In genomic region chr7:151246161-151247015, GRCh38 we compare ENCODE assay signal across 10 cellular contexts. TPM values are rescaled to one million over a fixed set of nuclear protein-coding genes. Genes with fewer than 3 reads are reported as not detected.
DNase-seq lines count a peak whose midpoint lies in the region; ATAC-seq and TF ChIP-seq lines count a peak whose summit lies in the region.
"Had no signal": no experiment of that assay in that cellular context is flagged by ENCODE, and none has a peak within 500 bp of the region (broad histone marks: within the 10 kb centered on the region; RNA-seq: fewer than 3 reads in every experiment).

No MANE protein-coding gene starts in this region.

- no peak overlapping the region for H3K4me3 ChIP-seq in CD4-positive, alpha-beta memory T cell (ENCODE audit: low read length in 2 of 2)

- peak in 1 of 5 donors; percentile 31 for DNase-seq in CD4-positive, alpha-beta memory T cell
- DNase-seq in LHCN-M2 (ENCODE audit: low read depth) (peak; percentile 74), foreskin keratinocyte (no peak), posterior vena cava (ENCODE audit: low spot score) (peak; percentile 77), iPS-NIHi7 (ENCODE audit: extremely low spot score) (no peak), globus pallidus (ENCODE audit: low spot score) (no peak)

- H3K36me3 Mint-ChIP-seq in CD4-positive, alpha-beta memory T cell, result no peaks in the 10 kb centered on the region

- H3K4me1 Mint-ChIP-seq in CD4-positive, alpha-beta memory T cell, result peaks cover 27 to 70% (median 40%) of the 10 kb centered on the region in 4 donors

- H3K4me3 Mint-ChIP-seq in CD4-positive, alpha-beta memory T cell, result peak overlapping the region; percentile 46 to 78 (median 66)

- no peak for TF ChIP-seq CTCF in foreskin keratinocyte (conservative IDR thresholded peaks at IDR 0.05)

- no peaks in the 10 kb centered on the region for H3K9me3 ChIP-seq in CD4-positive, alpha-beta memory T cell (ENCODE audit: control insufficient read depth in 1 of 2, low read length in 2 of 2)

- H3K4me1 ChIP-seq in CD4-positive, alpha-beta memory T cell (ENCODE audit: insufficient read depth, low read length), result peaks cover 59% of the 10 kb centered on the region
- peaks cover 3% of the 10 kb centered on the region for H3K4me1 ChIP-seq in foreskin keratinocyte

- CTCF ChIA-PET in CD4-positive, alpha-beta memory T cell (lab: Charles Lee; ENCODE audit: partially characterized antibody), result interaction anchor here (0.6 to 4.6 kb wide), 7 partner anchors 10 to 74 kb away, joined by 3 to 26 read pairs (median 5); partner anchors contain the start of gene ABCF2

- no peaks in the 10 kb centered on the region for H3K9me3 Mint-ChIP-seq in CD4-positive, alpha-beta memory T cell

- H3K27me3 Mint-ChIP-seq in CD4-positive, alpha-beta memory T cell, result peaks cover 19 to 31% of the 10 kb centered on the region in 2 donors

- no peak overlapping the region for H3K27ac ChIP-seq in CD4-positive, alpha-beta memory T cell (ENCODE audit: low read depth, low read length)
- no peak overlapping the region for H3K27ac ChIP-seq in foreskin keratinocyte

- POLR2A ChIA-PET in CD4-positive, alpha-beta memory T cell (lab: Charles Lee; ENCODE audit: partially characterized antibody), result interaction anchor here (0.7 to 5.1 kb wide), 4 partner anchors 12 to 79 kb away, joined by 3 to 32 read pairs (median 4); partner anchors contain the start of genes ABCF2 and GBX1

- ATAC-seq in foreskin keratinocyte (peak; percentile 10), GM21390 (IDR thresholded peaks at IDR 0.05; ENCODE audit: unreplicated experiment) (no peak), GM21723 (IDR thresholded peaks at IDR 0.05; ENCODE audit: unreplicated experiment) (no peak)

- peaks cover 27% of the 10 kb centered on the region for H3K27me3 ChIP-seq in CD4-positive, alpha-beta memory T cell (ENCODE audit: insufficient read depth, low read length)
- H3K27me3 ChIP-seq in foreskin keratinocyte, result peaks cover 40% of the 10 kb centered on the region

- no peaks in the 10 kb centered on the region for H3K36me3 ChIP-seq in CD4-positive, alpha-beta memory T cell (ENCODE audit: insufficient read depth, low read length)

- H3K27ac Mint-ChIP-seq in CD4-positive, alpha-beta memory T cell, result peak overlapping the region in 3 of 7 donors; percentile 5 to 35 (median 24)

- intact Hi-C loops in CD4-positive, alpha-beta memory T cell (cut with micrococcal nuclease), result loop anchor here (5.0 kb wide), 1 partner anchor 39 kb away; no protein-coding TSS in a partner anchor
- intact Hi-C loops in posterior vena cava (cut with DNase I), result loop anchor here in 1 of 2 donors (10.0 kb wide), 1 partner anchor 58 kb away; no protein-coding TSS in a partner anchor

RNA-seq across cellular contexts. Expression of gene SMARCD3, which starts 2.1 kb away (rescaled TPM):
- total RNA-seq in CD4-positive, alpha-beta memory T cell, result 1 to 10 TPM; 4.0 to 5.2 TPM
- polyA plus RNA-seq in CD4-positive, alpha-beta memory T cell, result 1 to 10 TPM; 4.6 TPM
- total RNA-seq in LHCN-M2 (2014; rRNA removed) (150 and 161 TPM in 2 replicates), foreskin keratinocyte (3.5 and 4.5 TPM in 2 replicates), posterior vena cava (10 to 100 TPM; 45.8 to 68.4 TPM)
- polyA plus RNA-seq in LHCN-M2 (2012), result 97.2 TPM
- 3.6 and 4.7 TPM in 2 replicates for polyA plus RNA-seq in foreskin keratinocyte

RNA-seq across cellular contexts. Expression of gene CHPF2, which starts 14.1 kb away (rescaled TPM):
- total RNA-seq in CD4-positive, alpha-beta memory T cell, result 10 to 100 TPM; 52.2 to 52.3 TPM
- polyA plus RNA-seq in CD4-positive, alpha-beta memory T cell, result 10 to 100 TPM; 25.3 to 28.6 TPM
- total RNA-seq in LHCN-M2 (2014; rRNA removed), result 123 and 133 TPM in 2 replicates
- polyA plus RNA-seq in LHCN-M2 (2012), result 73.9 TPM
- total RNA-seq in foreskin keratinocyte, result 36.8 and 46.0 TPM in 2 replicates
- 27.1 and 33.2 TPM in 2 replicates for polyA plus RNA-seq in foreskin keratinocyte
- total RNA-seq in posterior vena cava, result 10 to 100 TPM; 37.5 to 40.7 TPM

RNA-seq across cellular contexts. Expression of gene ABCF2, which starts 19.4 kb away (rescaled TPM):
- total RNA-seq in CD4-positive, alpha-beta memory T cell, result 10 to 100 TPM; 31.4 to 35.7 TPM
- polyA plus RNA-seq in CD4-positive, alpha-beta memory T cell, result 10 to 100 TPM; 33.0 to 37.3 TPM
- 111 and 115 TPM in 2 replicates for total RNA-seq in LHCN-M2 (2014; rRNA removed)
- 50.8 TPM for polyA plus RNA-seq in LHCN-M2 (2012)
- 64.5 and 71.5 TPM in 2 replicates for total RNA-seq in foreskin keratinocyte
- polyA plus RNA-seq in foreskin keratinocyte, result 41.6 and 49.3 TPM in 2 replicates
- 10 to 100 TPM; 24.4 to 27.4 TPM for total RNA-seq in posterior vena cava

RNA-seq across cellular contexts. Expression of gene H2BK1, which starts 36.1 kb away (rescaled TPM):
- 1 to 10 TPM; 4.9 to 6.9 TPM for total RNA-seq in CD4-positive, alpha-beta memory T cell
- polyA plus RNA-seq in CD4-positive, alpha-beta memory T cell, result not detected
- total RNA-seq in LHCN-M2 (2014; rRNA removed) (not detected in 2 replicates), foreskin keratinocyte (not detected in 2 replicates), posterior vena cava (1 to 10 TPM in 1 of 2 donors, not detected in 1; 1.1 TPM)
- not detected for polyA plus RNA-seq in LHCN-M2 (2012)
- polyA plus RNA-seq in foreskin keratinocyte, result not detected in 2 replicates
- total RNA-seq: cerebellum, left colon had no signal

RNA-seq across cellular contexts. Expression of gene ASB10, which starts 59.3 kb away (rescaled TPM):
- not detected for total RNA-seq in CD4-positive, alpha-beta memory T cell
- polyA plus RNA-seq in CD4-positive, alpha-beta memory T cell, result not detected
- not detected in 2 replicates for total RNA-seq in LHCN-M2 (2014; rRNA removed)
- not detected for polyA plus RNA-seq in LHCN-M2 (2012)
- not detected in 2 replicates for total RNA-seq in foreskin keratinocyte
- not detected in 2 replicates for polyA plus RNA-seq in foreskin keratinocyte
- not detected for total RNA-seq in posterior vena cava
- total RNA-seq: cerebellum, left colon had no signal

Comparison
In these comparisons a context has a peak if more than half of its experiments do, and no peak if none do; other contexts are left out.
1. DNase-seq: peak in LHCN-M2 (single experiment) and posterior vena cava (single experiment); none in foreskin keratinocyte (0 of 2), iPS-NIHi7 (single experiment) and globus pallidus (single experiment).